ENCODE assay signal across 36 cellular contexts in the genomic region with DNA sequence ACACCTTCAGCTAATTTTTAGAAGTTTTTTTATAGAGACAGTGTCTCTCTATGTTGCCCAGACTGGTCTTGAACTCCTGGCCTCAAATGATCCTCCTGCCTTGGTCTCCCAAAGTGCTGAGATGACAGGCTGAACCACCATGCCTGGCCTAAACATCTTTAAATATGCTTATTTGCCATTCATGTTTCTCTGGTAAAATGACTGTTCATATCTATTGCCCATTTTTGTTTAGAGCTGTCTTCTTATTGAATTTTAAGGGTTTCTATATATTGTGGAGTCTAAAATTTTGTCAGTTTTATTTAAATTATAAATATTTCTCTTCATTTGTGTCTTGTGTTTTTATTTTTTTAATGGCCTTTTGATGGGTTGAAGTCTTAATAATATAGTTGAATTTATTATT. TPM values are rescaled to one million over a fixed set of nuclear protein-coding genes. Genes with fewer than 3 reads are reported as not detected.
A peak's percentile ranks its signal among the peaks of the same experiment; 100 is the strongest.
DNase-seq lines count a peak whose midpoint lies in the region; ATAC-seq, FAIRE-seq and TF ChIP-seq lines count a peak whose summit lies in the region.
"Had no signal": no experiment of that assay in that cellular context is flagged by ENCODE, and none has a peak within 500 bp of the region (broad histone marks: within the 10 kb centered on the region; RNA-seq: fewer than 3 reads in every experiment).

No MANE protein-coding gene starts in this region.

- H3K4me1 ChIP-seq in K562 (replicated peaks in 1 of 2; ENCODE audit: control insufficient read depth in 2 of 2, insufficient read depth in 2 of 2, low read length in 2 of 2) (peaks cover 0 to 6% of the 10 kb centered on the region in 2 experiments; a peak in 2 of 5 replicates), body of pancreas (peaks cover 55% of the 10 kb centered on the region), Caco-2 (0 out of 2 replicates have a peak, but pooled peaks cover 2% of the 10 kb centered on the region)
- H3K4me1 ChIP-seq: A549, BE2C had no signal

- H3K4me3 Mint-ChIP-seq in Caco-2 (ENCODE audit: unreplicated experiment) = no peak overlapping the region
- H3K4me3 Mint-ChIP-seq: B cell; CD14-positive monocyte; CD4-positive, alpha-beta memory T cell; CD4-positive, alpha-beta T cell; CD8-positive, alpha-beta memory T cell; CD8-positive, alpha-beta T cell had no signal

- no peak for TF ChIP-seq RAD21 in K562 (CRISPR knock-in tag; conservative IDR thresholded peaks at IDR 0.05 in 1 of 2, IDR thresholded peaks at IDR 0.05 in 1 of 2)

- H3K27ac Mint-ChIP-seq in Caco-2 (ENCODE audit: unreplicated experiment) = no peak overlapping the region
- H3K27ac Mint-ChIP-seq: B cell; CD14-positive monocyte; CD4-positive, alpha-beta memory T cell; CD4-positive, alpha-beta T cell; CD4-positive, CD25-positive, alpha-beta regulatory T cell; CD8-positive, alpha-beta memory T cell; CD8-positive, alpha-beta T cell had no signal

- H3K4me3 ChIP-seq in K562 (no peak overlapping the region), body of pancreas (no peak overlapping the region), Caco-2 (ENCODE audit: low read depth, low read length) (no peak overlapping the region)
- H3K4me3 ChIP-seq: A549; BLaER1; BLaER1 treated with 17β-estradiol and CSF1 and Interleukin-3, amounts not matched to agents 10 nM and 100 nM had no signal

- H3K9me3 ChIP-seq in K562 (replicated peaks; ENCODE audit: control insufficient read depth, insufficient read depth, low read depth, low read length) (no peaks in the 10 kb centered on the region; the same call in 1 of the 2 replicates), body of pancreas (no peaks in the 10 kb centered on the region), Caco-2 (peaks cover 17% of the 10 kb centered on the region)
- H3K9me3 ChIP-seq: BE2C had no signal

- FAIRE-seq in K562 (lab: Jason Lieb, UNC) = no peak
- FAIRE-seq: A204.1, A549 had no signal

- no peak for TF ChIP-seq CTCF in K562 (IDR thresholded peaks at IDR 0.05 in 2 of 3, conservative IDR thresholded peaks at IDR 0.05 in 1 of 3; ENCODE audit: insufficient read depth in 2 of 3, low read depth in 1 of 3, low read length in 3 of 3)
- no peak for TF ChIP-seq CTCF in body of pancreas (IDR thresholded peaks at IDR 0.05)
- no peak for TF ChIP-seq CTCF in Caco-2 (IDR thresholded peaks at IDR 0.05; ENCODE audit: insufficient read depth in 1 of 2, low read depth in 1 of 2, low read length in 1 of 2, severe bottlenecking in 1 of 2, unreplicated experiment in 1 of 2)

- peaks cover 19% of the 10 kb centered on the region for H3K9me3 Mint-ChIP-seq in Caco-2 (ENCODE audit: unreplicated experiment)

- TF ChIP-seq POLR2A in K562 (conservative IDR thresholded peaks at IDR 0.05) (no peak), body of pancreas (IDR thresholded peaks at IDR 0.05) (no peak)

- intact Hi-C loops in K562 (cut with micrococcal nuclease) (no loop called here), body of pancreas (cut with DNase I) (no loop called here), Caco-2 (cut with micrococcal nuclease; ENCODE audit: unreplicated experiment) (no loop called here)

- no peak overlapping the region for H2AFZ ChIP-seq in K562 (ENCODE audit: low read depth, low read length)

- H3K27ac ChIP-seq in K562 (ENCODE audit: extremely low read depth, low read depth, low read length) (no peak overlapping the region), body of pancreas (peak overlapping the region in 3 of 4 donors; percentile 51 to 83 (median 61))
- H3K27ac ChIP-seq: 22Rv1; A549; BLaER1; BLaER1 treated with 17β-estradiol and CSF1 and Interleukin-3, amounts not matched to agents 10 nM and 100 nM; C4-2B had no signal

- ATAC-seq in K562 (no peak), body of pancreas (no peak)
- ATAC-seq: A549; CD8-positive, alpha-beta T cell had no signal

- no peak for TF ChIP-seq EP300 in K562 (IDR thresholded peaks at IDR 0.05; ENCODE audit: low read length)

- H3K36me3 ChIP-seq in K562 (ENCODE audit: control insufficient read depth, insufficient read depth, low read length) (no peaks in the 10 kb centered on the region), body of pancreas (replicated peaks in 1 of 2; ENCODE audit: insufficient read depth in 1 of 2, low read depth in 2 of 2) (no peaks in the 10 kb centered on the region), Caco-2 (ENCODE audit: control insufficient read depth, insufficient read depth, low read length) (no peaks in the 10 kb centered on the region)
- H3K36me3 ChIP-seq: BE2C had no signal

- no peaks in the 10 kb centered on the region for H3K36me3 Mint-ChIP-seq in Caco-2 (ENCODE audit: insufficient read depth, unreplicated experiment)
- H3K36me3 Mint-ChIP-seq: CD14-positive monocyte; CD4-positive, CD25-positive, alpha-beta regulatory T cell had no signal

- CTCF ChIA-PET in K562 (lab: Yijun Ruan, JAX; ENCODE audit: low intra/inter-chr PET ratio) = no interaction called here
- CTCF ChIA-PET in Caco-2 (lab: Charles Lee) = no interaction called here

- H4K20me1 ChIP-seq in K562 (replicated peaks; ENCODE audit: control insufficient read depth, insufficient read depth, low read length) = no peaks in the 10 kb centered on the region
- H4K20me1 ChIP-seq: BLaER1; BLaER1 treated with 17β-estradiol and CSF1 and Interleukin-3, amounts not matched to agents 10 nM and 100 nM had no signal

- in situ Hi-C loops in K562 (cut with MboI) = no loop called here

- H3K9me1 ChIP-seq in K562 (ENCODE audit: control insufficient read depth, insufficient read depth, low read length) = no peaks in the 10 kb centered on the region

- no peak overlapping the region for H3K9ac ChIP-seq in K562 (ENCODE audit: insufficient read depth in 1 of 2, low read depth in 2 of 2, low read length in 2 of 2)
- H3K9ac ChIP-seq: BLaER1; BLaER1 treated with 17β-estradiol and CSF1 and Interleukin-3, amounts not matched to agents 10 nM and 100 nM had no signal

- peaks cover 10% of the 10 kb centered on the region for H3K4me1 Mint-ChIP-seq in Caco-2 (ENCODE audit: low read depth, unreplicated experiment)

- H3K4me2 ChIP-seq in K562 (ENCODE audit: insufficient read depth, low read length) = no peak overlapping the region
- H3K4me2 ChIP-seq: A549; BLaER1; BLaER1 treated with 17β-estradiol and CSF1 and Interleukin-3, amounts not matched to agents 10 nM and 100 nM had no signal

- H3K27me3 ChIP-seq in K562 (ENCODE audit: control insufficient read depth in 2 of 2, insufficient read depth in 2 of 2, low read length in 2 of 2) = peaks cover 3 to 13% of the 10 kb centered on the region in 2 experiments; a peak in 3 of 5 replicates
- H3K27me3 ChIP-seq in body of pancreas = no peaks in the 10 kb centered on the region
- no peaks in the 10 kb centered on the region for H3K27me3 ChIP-seq in Caco-2 (replicated peaks; ENCODE audit: control insufficient read depth, insufficient read depth, low read length)
- H3K27me3 ChIP-seq: BE2C; BLaER1; BLaER1 treated with 17β-estradiol and CSF1 and Interleukin-3, amounts not matched to agents 10 nM and 100 nM had no signal

- no TSS peak for BruUV-seq in K562 (replicated peaks; lab: Mats Ljungman, UMichigan)
- BruUV-seq in Caco-2 (replicated peaks; lab: Mats Ljungman, UMichigan) = no TSS peak

- H3K79me2 ChIP-seq in K562 (ENCODE audit: control insufficient read depth, insufficient read depth, low read length) = no peaks in the 10 kb centered on the region

- H3K27me3 Mint-ChIP-seq in Caco-2 (ENCODE audit: insufficient read depth, unreplicated experiment) = peaks cover 3% of the 10 kb centered on the region
- H3K27me3 Mint-ChIP-seq: B cell; CD4-positive, alpha-beta memory T cell; CD4-positive, alpha-beta T cell had no signal

- POLR2A ChIA-PET in K562 (lab: Yijun Ruan, JAX) = interaction anchor here (0.6 to 1.0 kb wide), 3 partner anchors 13 to 103 kb away, joined by 3 read pairs; partner anchors contain the start of gene NUCKS1
- POLR2A ChIA-PET in Caco-2 (lab: Charles Lee) = no interaction called here

- no peak for DNase-seq in K562 (ENCODE audit: extremely low read depth in 1 of 4, low spot score in 3 of 4)
- DNase-seq in body of pancreas = no peak
- DNase-seq in epidermal melanocyte (ENCODE audit: insufficient read length, low spot score) = no peak
- no peak for DNase-seq in Caco-2
- DNase-seq: 8988T; ACHN; AML-193; BE2C; C1 segment of cervical spinal cord; Calu3; CD4-positive, alpha-beta memory T cell; CD4-positive, alpha-beta T cell; CD4-positive, CD25-positive, alpha-beta regulatory T cell; CD8-positive, alpha-beta memory T cell; CD8-positive, alpha-beta T cell; COR-L47; DMS 273 treated with DMSO at 0.1 percent for 48 hours; DMS153; DMS53; DMS79; DMS79 treated with DMSO at 0.1 percent for 48 hours; DND-41; EL had no signal

RNA-seq across cellular contexts. Expression of gene PM20D1, which starts 3.0 kb away (rescaled TPM):
- not detected in 2 replicates for total RNA-seq in K562 (2011; cell fraction: chromatin; rRNA removed; ENCODE audit: low replicate concordance)
- not detected in 2 replicates for total RNA-seq in K562 (2011; cell fraction: nucleolus; rRNA removed)
- total RNA-seq in K562 (2011; cell fraction: nucleoplasm; rRNA removed) = not detected in 2 replicates
- total RNA-seq in K562 (2014; rRNA removed) = not detected in 2 replicates
- not detected in 2 replicates for total RNA-seq in K562 (2014; rRNA removed; fragmentation: Illumina TruSeq; extraction: Trizol)
- total RNA-seq in K562 (2015; rRNA removed; fragmentation: Illumina TruSeq; extraction: Trizol) = not detected in 2 replicates
- total RNA-seq in K562 (2021) = not detected in 2 replicates
- polyA plus RNA-seq in K562 (2011; rRNA removed) = not detected in 2 replicates
- not detected in 2 replicates for polyA plus RNA-seq in K562 (2011; cell fraction: cytosol; rRNA removed)
- not detected in 2 replicates for polyA plus RNA-seq in K562 (2011; cell fraction: nucleus; rRNA removed)
- 0.07 TPM in 1 of 2 replicates, not detected in the other for polyA plus RNA-seq in K562 (2012)
- not detected in 2 replicates for polyA plus RNA-seq in K562 (2014; fragmentation: Illumina TruSeq; extraction: Trizol)
- not detected for polyA plus RNA-seq in K562 (2014; fragmentation: Nextera tagmentation; extraction: Ambion mirVana)
- not detected in 2 replicates for polyA plus RNA-seq in K562 (2014; rRNA removed)
- not detected in 2 replicates for polyA minus RNA-seq in K562 (2011; rRNA and poly(A)+ RNA removed)
- not detected in 2 replicates for polyA minus RNA-seq in K562 (2011; cell fraction: cytosol; rRNA and poly(A)+ RNA removed)
- not detected in 2 replicates for polyA minus RNA-seq in K562 (2011; cell fraction: nucleus; rRNA and poly(A)+ RNA removed)
- total RNA-seq in body of pancreas = 100 to 1,000 TPM in 1 of 2 donors, 10 to 100 TPM in 1; 13.0 to 103 TPM
- 0.21 TPM in 1 of 2 replicates, not detected in the other for total RNA-seq in Caco-2 (2022)
- total RNA-seq: A172, A673, Daoy had no signal
- polyA plus RNA-seq: A549, AG04450, BJ, CD14-positive monocyte had no signal

RNA-seq across cellular contexts. Expression of gene SLC41A1, which starts 40.0 kb away (rescaled TPM):
- total RNA-seq in K562 (2011; cell fraction: chromatin; rRNA removed; ENCODE audit: low replicate concordance) = 37.1 and 52.9 TPM in 2 replicates
- 32.9 and 38.7 TPM in 2 replicates for total RNA-seq in K562 (2011; cell fraction: nucleolus; rRNA removed)
- 41.1 and 61.4 TPM in 2 replicates for total RNA-seq in K562 (2011; cell fraction: nucleoplasm; rRNA removed)
- 6.8 and 7.7 TPM in 2 replicates for total RNA-seq in K562 (2014; rRNA removed)
- 13.4 and 13.5 TPM in 2 replicates for total RNA-seq in K562 (2014; rRNA removed; fragmentation: Illumina TruSeq; extraction: Trizol)
- total RNA-seq in K562 (2015; rRNA removed; fragmentation: Illumina TruSeq; extraction: Trizol) = 8.0 and 8.4 TPM in 2 replicates
- 17.2 and 20.5 TPM in 2 replicates for total RNA-seq in K562 (2021)
- 23.2 and 29.3 TPM in 2 replicates for polyA plus RNA-seq in K562 (2011; rRNA removed)
- polyA plus RNA-seq in K562 (2011; cell fraction: cytosol; rRNA removed) = 21.8 and 23.3 TPM in 2 replicates
- polyA plus RNA-seq in K562 (2011; cell fraction: nucleus; rRNA removed) = 32.7 and 46.6 TPM in 2 replicates
- polyA plus RNA-seq in K562 (2012) = 10.0 and 11.9 TPM in 2 replicates
- polyA plus RNA-seq in K562 (2014; fragmentation: Illumina TruSeq; extraction: Trizol) = 21.0 and 26.8 TPM in 2 replicates
- 1 to 10 TPM; 4.1 to 5.5 TPM for polyA plus RNA-seq in K562 (2014; fragmentation: Nextera tagmentation; extraction: Ambion mirVana)
- 11.4 and 12.2 TPM in 2 replicates for polyA plus RNA-seq in K562 (2014; rRNA removed)
- 15.4 and 21.7 TPM in 2 replicates for polyA minus RNA-seq in K562 (2011; rRNA and poly(A)+ RNA removed)
- 8.3 and 13.1 TPM in 2 replicates for polyA minus RNA-seq in K562 (2011; cell fraction: cytosol; rRNA and poly(A)+ RNA removed)
- 9.1 and 9.7 TPM in 2 replicates for polyA minus RNA-seq in K562 (2011; cell fraction: nucleus; rRNA and poly(A)+ RNA removed)
- total RNA-seq in body of pancreas = 10 to 100 TPM; 36.9 to 41.8 TPM
- total RNA-seq in Caco-2 (2022) = 10.8 and 12.5 TPM in 2 replicates

Comparison
In these comparisons a context has a peak if more than half of its experiments do, and no peak if none do; other contexts are left out.
1. RNA of gene PM20D1, which starts 3.0 kb away (total RNA-seq): 13.0 to 103 TPM in body of pancreas; 0.21 TPM in Caco-2 and not detected in K562; every median in the first group is over 10 times any median in the second.